In genomic region chr3:17422636-17423035, GRCh38 we compare ENCODE assay signal across 7 cellular contexts.
"Had no signal": no experiment of that assay in that cellular context is flagged by ENCODE, and none has a peak within 500 bp of the region (broad histone marks: within the 10 kb centered on the region; RNA-seq: fewer than 3 reads in every experiment).

No MANE protein-coding gene starts in this region.

- DNase-seq: IMR-90, KBM-7, KG1 had no signal

- H3K4me2 ChIP-seq: KMS-11 had no signal

- ATAC-seq: HepG2 had no signal

- H3K27ac ChIP-seq: HL-60, KMS-11 had no signal

- H3K9ac ChIP-seq: KMS-11 had no signal

- FAIRE-seq: HepG2, HTR-8/SVneo had no signal
